10 cellular contexts compared by ENCODE assay signal in the genomic region with DNA sequence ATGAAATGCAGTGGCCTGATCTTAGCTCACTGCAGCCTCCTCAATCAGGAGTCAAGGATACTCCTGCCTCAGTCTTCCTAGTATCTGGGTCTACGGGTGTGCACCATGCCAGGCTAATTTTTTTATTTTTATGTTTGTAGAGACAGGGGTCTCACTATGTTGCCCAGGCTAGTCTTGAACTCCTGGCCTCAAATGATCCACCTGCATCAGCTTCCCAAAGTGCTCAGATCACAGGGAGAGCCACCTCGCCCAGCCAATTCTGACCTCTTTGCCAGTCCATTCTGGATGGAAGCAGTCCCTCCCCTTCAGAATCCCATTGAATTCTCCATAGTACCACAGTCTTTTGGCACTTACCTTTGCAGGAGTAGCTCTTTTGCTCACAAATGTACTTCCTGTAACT. TPM values are rescaled to one million over a fixed set of nuclear protein-coding genes. Genes with fewer than 3 reads are reported as not detected.
DNase-seq lines count a peak whose midpoint lies in the region; ATAC-seq and TF ChIP-seq lines count a peak whose summit lies in the region.
"Had no signal": no experiment of that assay in that cellular context is flagged by ENCODE, and none has a peak within 500 bp of the region (broad histone marks: within the 10 kb centered on the region; RNA-seq: fewer than 3 reads in every experiment).

No MANE protein-coding gene starts in this region.

- peaks cover 31% of the 10 kb centered on the region for H3K4me1 ChIP-seq in CD8-positive, alpha-beta T cell (ENCODE audit: insufficient read depth, low read length)
- peaks cover 10% of the 10 kb centered on the region for H3K4me1 ChIP-seq in osteoblast (ENCODE audit: insufficient read depth, low read length)

- H3K27me3 Mint-ChIP-seq in CD8-positive, alpha-beta T cell (ENCODE audit: low read depth) = no peaks in the 10 kb centered on the region
- H3K27me3 Mint-ChIP-seq in brain = peaks cover 10% of the 10 kb centered on the region

- H3K27ac ChIP-seq in CD8-positive, alpha-beta T cell (ENCODE audit: low read depth, low read length) = peak overlapping the region; percentile 87
- no peak overlapping the region for H3K27ac ChIP-seq in osteoblast (ENCODE audit: low read depth, low read length)

- POLR2A ChIA-PET in CD8-positive, alpha-beta T cell (lab: Charles Lee) = interaction anchor here (0.7 to 1.4 kb wide), 5 partner anchors 16 to 73 kb away, joined by 3 to 8 read pairs (median 4); a partner anchor contains a TSS

- no peak overlapping the region for H2AFZ ChIP-seq in osteoblast (ENCODE audit: low read length)

- H3K4me1 Mint-ChIP-seq in CD8-positive, alpha-beta T cell (ENCODE audit: low read depth) = peaks cover 34% of the 10 kb centered on the region
- peaks cover 43% of the 10 kb centered on the region for H3K4me1 Mint-ChIP-seq in brain

- peaks cover 17% of the 10 kb centered on the region for H3K36me3 Mint-ChIP-seq in CD8-positive, alpha-beta T cell
- peaks cover 23% of the 10 kb centered on the region for H3K36me3 Mint-ChIP-seq in brain

- intact Hi-C loops in CD8-positive, alpha-beta T cell (cut with DNase I, micrococcal nuclease) = loop anchor here in 1 of 2 experiments (10.0 kb wide), 1 partner anchor 1462 kb away; a partner anchor contains a TSS

- H3K4me2 ChIP-seq in osteoblast (ENCODE audit: insufficient read depth, low read length) = peak overlapping the region; percentile 10

- H3K9me3 Mint-ChIP-seq in CD8-positive, alpha-beta T cell = no peaks in the 10 kb centered on the region
- H3K9me3 Mint-ChIP-seq in brain = no peaks in the 10 kb centered on the region

- no peaks in the 10 kb centered on the region for H3K27me3 ChIP-seq in CD8-positive, alpha-beta T cell (ENCODE audit: insufficient read depth, low read length)
- H3K27me3 ChIP-seq in osteoblast (ENCODE audit: insufficient read depth, low read length) = no peaks in the 10 kb centered on the region

- ATAC-seq in CD8-positive, alpha-beta T cell = no peak
- no peak for ATAC-seq in GM21723 (IDR thresholded peaks at IDR 0.05; ENCODE audit: unreplicated experiment)
- no peak for ATAC-seq in HG03460 (IDR thresholded peaks at IDR 0.05; ENCODE audit: unreplicated experiment)

- no peak for DNase-seq in CD8-positive, alpha-beta T cell
- no peak for DNase-seq in Jurkat, Clone E6-1 (ENCODE audit: low read depth, low spot score)
- DNase-seq in osteoblast (ENCODE audit: insufficient read length, low spot score, missing footprints) = no peak
- DNase-seq in NCI-H1436 (lab: John Stamatoyannopoulos, UW) = no peak
- DNase-seq in NCI-H187 (lab: John Stamatoyannopoulos, UW) = no peak
- DNase-seq: NCI-H1436 treated with DMSO at 0.1 percent for 48 hours had no signal

- H3K4me3 Mint-ChIP-seq in CD8-positive, alpha-beta T cell = peak overlapping the region; percentile 26
- H3K4me3 Mint-ChIP-seq in brain = peak overlapping the region; percentile 96 to 100 (median 99)

- CTCF ChIA-PET in CD8-positive, alpha-beta T cell (lab: Charles Lee) = interaction anchor here (0.6 to 1.2 kb wide), 2 partner anchors 14 to 389 kb away, joined by 3 to 5 read pairs; no protein-coding TSS in a partner anchor

- peaks cover 21% of the 10 kb centered on the region for H4K20me1 ChIP-seq in osteoblast (ENCODE audit: insufficient read depth, low read length)

- H3K27ac Mint-ChIP-seq in CD8-positive, alpha-beta T cell = peak overlapping the region; percentile 100
- peak overlapping the region; percentile 29 to 100 (median 98) for H3K27ac Mint-ChIP-seq in brain

- no peak for TF ChIP-seq CTCF in CD8-positive, alpha-beta T cell (IDR thresholded peaks at IDR 0.05)
- TF ChIP-seq CTCF in brain (conservative IDR thresholded peaks at IDR 0.05) = no peak
- TF ChIP-seq CTCF in osteoblast (IDR thresholded peaks at IDR 0.05; ENCODE audit: extremely low read depth, low read depth, low read length) = no peak

- H3K36me3 ChIP-seq in CD8-positive, alpha-beta T cell (ENCODE audit: insufficient read depth, low read length) = no peaks in the 10 kb centered on the region
- peaks cover 3% of the 10 kb centered on the region for H3K36me3 ChIP-seq in osteoblast (ENCODE audit: insufficient read depth, low read length)

- H3K4me3 ChIP-seq in CD8-positive, alpha-beta T cell (ENCODE audit: low read depth, low read length) = no peak overlapping the region
- peak overlapping the region; percentile 83 for H3K4me3 ChIP-seq in Jurkat, Clone E6-1 (ENCODE audit: low read length)
- no peak overlapping the region for H3K4me3 ChIP-seq in osteoblast (ENCODE audit: insufficient read depth, low read length)

- no peaks in the 10 kb centered on the region for H3K9me3 ChIP-seq in CD8-positive, alpha-beta T cell (ENCODE audit: low read length)
- no peaks in the 10 kb centered on the region for H3K9me3 ChIP-seq in osteoblast (ENCODE audit: low read depth, low read length)

- H3K79me2 ChIP-seq in osteoblast (ENCODE audit: insufficient read depth, low read length) = peaks cover 35% of the 10 kb centered on the region

RNA-seq across cellular contexts. Expression of a gene that starts 1.7 kb away (rescaled TPM):
- 100 to 1,000 TPM; 131 to 133 TPM for total RNA-seq in CD8-positive, alpha-beta T cell
- polyA plus RNA-seq in Jurkat, Clone E6-1 (2012; ENCODE audit: insufficient read depth, insufficient read length) = 192 TPM
- polyA plus RNA-seq in brain (ENCODE audit: insufficient read depth, low read depth, low replicate concordance) = 281 TPM
- total RNA-seq in osteoblast = 689 and 698 TPM in 2 replicates

RNA-seq across cellular contexts. Expression of a gene that starts 16.3 kb away (rescaled TPM):
- under 1 TPM in 1 of 2 experiments, not detected in 1; 0.44 TPM for total RNA-seq in CD8-positive, alpha-beta T cell
- polyA plus RNA-seq in Jurkat, Clone E6-1 (2012; ENCODE audit: insufficient read depth, insufficient read length) = not detected
- not detected for polyA plus RNA-seq in brain (ENCODE audit: insufficient read depth, low read depth, low replicate concordance)
- total RNA-seq in osteoblast = not detected in 2 replicates
- total RNA-seq: SK-MEL-5 had no signal

RNA-seq across cellular contexts. Expression of a gene that starts 35.5 kb away (rescaled TPM):
- 10 to 100 TPM; 23.4 to 26.9 TPM for total RNA-seq in CD8-positive, alpha-beta T cell
- 24.4 TPM for polyA plus RNA-seq in Jurkat, Clone E6-1 (2012; ENCODE audit: insufficient read depth, insufficient read length)
- polyA plus RNA-seq in brain (ENCODE audit: insufficient read depth, low read depth, low replicate concordance) = 20.0 TPM
- 12.4 and 14.1 TPM in 2 replicates for total RNA-seq in osteoblast
